12 cellular contexts compared by ENCODE assay signal in genomic region chr11:72778535-72779494, GRCh38. TPM values are rescaled to one million over a fixed set of nuclear protein-coding genes. Genes with fewer than 3 reads are reported as not detected.
DNase-seq lines count a peak whose midpoint lies in the region; ATAC-seq, FAIRE-seq and TF ChIP-seq lines count a peak whose summit lies in the region.
"Had no signal": no experiment of that assay in that cellular context is flagged by ENCODE, and none has a peak within 500 bp of the region (broad histone marks: within the 10 kb centered on the region; RNA-seq: fewer than 3 reads in every experiment).

No MANE protein-coding gene starts in this region.

- TF ChIP-seq RAD21 in HepG2 (CRISPR knock-in tag; IDR thresholded peaks at IDR 0.05), result no peak

- TF ChIP-seq EP300 in HepG2 (IDR thresholded peaks at IDR 0.05; ENCODE audit: low read depth in 2 of 2, low read length in 2 of 2) (peak in 1 of 2 experiments; percentile 10; a peak in 1 of 4 replicates), HepG2 (CRISPR knock-in tag; IDR thresholded peaks at IDR 0.05; ENCODE audit: borderline replicate concordance) (no peak; the same call in 1 of the 2 replicates)

- peaks cover 9% of the 10 kb centered on the region for H3K36me3 Mint-ChIP-seq in stimulated activated effector memory CD8-positive, alpha-beta T cell treated with anti-CD3 and anti-CD28 coated beads, Interleukin-12 subunit alpha, Interleukin-12 subunit beta, amount 100 ng/mL, for 72 hours

- peak overlapping the region; percentile 49 for H3K27ac Mint-ChIP-seq in stimulated activated effector memory CD8-positive, alpha-beta T cell treated with anti-CD3 and anti-CD28 coated beads, Interleukin-12 subunit alpha, Interleukin-12 subunit beta, amount 100 ng/mL, for 72 hours

- H3K9me3 ChIP-seq in adrenal gland (replicated peaks in 1 of 3) (no peaks in the 10 kb centered on the region), HepG2 (ENCODE audit: low read length) (no peaks in the 10 kb centered on the region)
- H3K9me3 ChIP-seq: ascending aorta had no signal

- WGBS in adrenal gland, 4 donors, result 87 to 95% (median 92%) methylated on average over 5 to 7 of the region's 7 CpGs
- 10% methylated on average over 4 of the region's 7 CpGs for WGBS in HepG2 (ENCODE audit: low lambda C conversion rate)

- H3K4me1 ChIP-seq in adrenal gland (replicated peaks in 1 of 2) (peaks cover 62 to 82% of the 10 kb centered on the region in 2 donors), HepG2 (ENCODE audit: insufficient read depth, low read length) (peaks cover 87% of the 10 kb centered on the region)

- H3K79me2 ChIP-seq in HepG2 (ENCODE audit: insufficient read depth, low read length), result peaks cover 49% of the 10 kb centered on the region

- TF ChIP-seq POLR2A in adrenal gland (IDR thresholded peaks at IDR 0.05), result no peak
- peak in 1 of 2 experiments; percentile 43; a peak in 1 of 4 replicates for TF ChIP-seq POLR2A in HepG2 (IDR thresholded peaks at IDR 0.05; ENCODE audit: insufficient read depth in 1 of 2, low read depth in 2 of 2, low read length in 2 of 2)

- intact Hi-C loops in adrenal gland (cut with DNase I), result no loop called here
- intact Hi-C loops in HepG2 (cut with micrococcal nuclease; ENCODE audit: unreplicated experiment), result no loop called here

- H3K27me3 ChIP-seq in adrenal gland (no peaks in the 10 kb centered on the region), HepG2 (ENCODE audit: control insufficient read depth in 1 of 2, insufficient read depth in 2 of 2, low read length in 2 of 2) (no peaks in the 10 kb centered on the region; a peak in 1 of 5 replicates)
- H3K27me3 ChIP-seq: ascending aorta had no signal

- TF ChIP-seq CTCF in adrenal gland (IDR thresholded peaks at IDR 0.05) (no peak), HepG2 (CRISPR knock-in tag; IDR thresholded peaks at IDR 0.05) (no peak)

- no peak overlapping the region for H2AFZ ChIP-seq in HepG2 (ENCODE audit: low read length)

- no peak overlapping the region for H3K4me3 ChIP-seq in adrenal gland
- H3K4me3 ChIP-seq in HepG2 (replicated peaks in 1 of 3; ENCODE audit: insufficient read depth in 1 of 3, low read depth in 2 of 3, low read length in 3 of 3), result peak overlapping the region; percentile 81 to 88 (median 87); a peak in 5 of 6 replicates
- H3K4me3 ChIP-seq: ascending aorta had no signal

- peak; percentile 69 for DNase-seq in HT-29 (ENCODE audit: low spot score)
- no peak for DNase-seq in adrenal gland
- peak; percentile 89 for DNase-seq in HepG2 (ENCODE audit: low spot score)
- DNase-seq in stimulated activated effector memory CD8-positive, alpha-beta T cell treated with anti-CD3 and anti-CD28 coated beads, Interleukin-12 subunit alpha, Interleukin-12 subunit beta, amount 100 ng/mL, for 72 hours (ENCODE audit: low spot score in 2 of 2), result no peak
- no peak for DNase-seq in G401 (ENCODE audit: low spot score)
- DNase-seq in stimulated activated CD4-positive, alpha-beta T cell treated with anti-CD3 and anti-CD28 coated beads, Interleukin-2, amount 100 ng/mL, for 24 hours, result no peak
- DNase-seq: activated CD4-positive, alpha-beta T cell treated with anti-CD3 and anti-CD28 coated beads, Interleukin-2, amount 50 U/mL, for 1 hour; effector memory CD4-positive, alpha-beta T cell; NCI-H1105 treated with DMSO at 0.1 percent for 48 hours; NCI-H446 treated with DMSO at 0.1 percent for 48 hours had no signal

- peak; percentile 94 for FAIRE-seq in HepG2 (lab: Jason Lieb, UNC)

- H3K36me3 ChIP-seq in adrenal gland (replicated peaks in 1 of 2) (no peaks in the 10 kb centered on the region), HepG2 (replicated peaks in 1 of 2; ENCODE audit: control insufficient read depth in 1 of 2, insufficient read depth in 2 of 2, low read length in 2 of 2) (peaks cover 0 to 6% of the 10 kb centered on the region in 2 experiments; a peak in 3 of 5 replicates)
- H3K36me3 ChIP-seq: ascending aorta had no signal

- peak overlapping the region; percentile 71 for H3K9ac ChIP-seq in HepG2 (ENCODE audit: insufficient read depth, low read depth, low read length)

- peak overlapping the region; percentile 68 for H3K4me3 Mint-ChIP-seq in stimulated activated effector memory CD8-positive, alpha-beta T cell treated with anti-CD3 and anti-CD28 coated beads, Interleukin-12 subunit alpha, Interleukin-12 subunit beta, amount 100 ng/mL, for 72 hours

- in situ Hi-C loops in HepG2 (cut with HindIII; ENCODE audit: extremely low pct_ligation_motif_present, low pct_unique_long_range_greater_than_20kb), result no loop called here
- in situ Hi-C loops in G401 (cut with HindIII; ENCODE audit: low sequenced_read_pairs), result no loop called here

- H3K27ac ChIP-seq in adrenal gland (peak overlapping the region; percentile 61 to 92 (median 88)), HepG2 (ENCODE audit: extremely low read length, insufficient read depth, low read length) (peak overlapping the region; percentile 70)
- H3K27ac ChIP-seq: ascending aorta had no signal

- peaks cover 43% of the 10 kb centered on the region for H3K4me1 Mint-ChIP-seq in stimulated activated effector memory CD8-positive, alpha-beta T cell treated with anti-CD3 and anti-CD28 coated beads, Interleukin-12 subunit alpha, Interleukin-12 subunit beta, amount 100 ng/mL, for 72 hours

- peak overlapping the region; percentile 90 for H3K4me2 ChIP-seq in HepG2 (ENCODE audit: low read depth, low read length)

- CTCF ChIA-PET in HepG2 (lab: Yijun Ruan, JAX; ENCODE audit: low intra/inter-chr PET ratio, low total read pairs), result no interaction called here

- BruUV-seq in HepG2 (replicated peaks; lab: Mats Ljungman, UMichigan), result TSS peak; percentile 35

- H3K9me3 Mint-ChIP-seq in stimulated activated effector memory CD8-positive, alpha-beta T cell treated with anti-CD3 and anti-CD28 coated beads, Interleukin-12 subunit alpha, Interleukin-12 subunit beta, amount 100 ng/mL, for 72 hours, result no peaks in the 10 kb centered on the region

- POLR2A ChIA-PET in HepG2 (lab: Yijun Ruan, JAX), result interaction anchor here (0.8 to 10.0 kb wide), 10 partner anchors 8 to 54 kb away, joined by 4 to 103 read pairs (median 11); partner anchors contain the start of gene STARD10

- H4K20me1 ChIP-seq in HepG2 (ENCODE audit: insufficient read depth, low read length), result peaks cover 7% of the 10 kb centered on the region; the same call in 1 of the 2 replicates

- peak; percentile 74 for ATAC-seq in HepG2
- no peak for ATAC-seq in stimulated activated effector memory CD8-positive, alpha-beta T cell treated with anti-CD3 and anti-CD28 coated beads, Interleukin-12 subunit alpha, Interleukin-12 subunit beta, amount 100 ng/mL, for 72 hours
- no peak for ATAC-seq in GM21529 (IDR thresholded peaks at IDR 0.05; ENCODE audit: unreplicated experiment)

RNA-seq across cellular contexts. Expression of gene STARD10, which starts 15.0 kb away (rescaled TPM):
- 1,082 and 1,283 TPM in 2 replicates for total RNA-seq in HT-29 (2014; rRNA removed; shearing (Covaris generic))
- total RNA-seq in adrenal gland (100 to 1,000 TPM; 190 to 425 (median 350) TPM), HepG2 (2016; rRNA removed; fragmentation: Illumina TruSeq; extraction: Trizol) (248 and 341 TPM in 2 replicates)
- polyA plus RNA-seq in adrenal gland (100 to 1,000 TPM; 261 to 668 (median 513) TPM), HepG2 (2011; rRNA removed) (260 and 311 TPM in 2 replicates)
- 1,658 and 1,675 TPM in 2 replicates for total RNA-seq in HepG2 (2016; cell fraction: cytosol; rRNA removed; fragmentation: Illumina TruSeq; extraction: Trizol; ENCODE audit: low read depth)
- 231 and 367 TPM in 2 replicates for total RNA-seq in HepG2 (2016; cell fraction: insoluble cytoplasmic fraction; rRNA removed; fragmentation: Illumina TruSeq; extraction: Trizol)
- total RNA-seq in HepG2 (2016; cell fraction: membrane; rRNA removed; fragmentation: Illumina TruSeq; extraction: Trizol), result 1,130 and 1,245 TPM in 2 replicates
- total RNA-seq in HepG2 (2016; cell fraction: nucleus; rRNA removed; fragmentation: Illumina TruSeq; extraction: Trizol), result 138 and 147 TPM in 2 replicates
- 248 and 317 TPM in 2 replicates for polyA plus RNA-seq in HepG2 (2011; cell fraction: cytosol; rRNA removed)
- 146 and 149 TPM in 2 replicates for polyA plus RNA-seq in HepG2 (2011; cell fraction: nucleus; rRNA removed)
- polyA plus RNA-seq in HepG2 (2012), result 146 and 179 TPM in 2 replicates
- 2,121 and 2,355 TPM in 2 replicates for polyA plus RNA-seq in HepG2 (2016; cell fraction: cytosol; fragmentation: Illumina TruSeq; extraction: Trizol; ENCODE audit: low read depth)
- 324 and 400 TPM in 2 replicates for polyA plus RNA-seq in HepG2 (2016; cell fraction: insoluble cytoplasmic fraction; fragmentation: Illumina TruSeq; extraction: Trizol; ENCODE audit: low read depth)
- 1,491 and 1,549 TPM in 2 replicates for polyA plus RNA-seq in HepG2 (2016; cell fraction: membrane; fragmentation: Illumina TruSeq; extraction: Trizol; ENCODE audit: low read depth)
- polyA plus RNA-seq in HepG2 (2016; cell fraction: nucleus; fragmentation: Illumina TruSeq; extraction: Trizol; ENCODE audit: insufficient read depth, low read depth), result 357 and 378 TPM in 2 replicates
- 15.4 and 222 TPM in 2 replicates for polyA minus RNA-seq in HepG2 (2011; rRNA and poly(A)+ RNA removed; ENCODE audit: low replicate concordance)
- 77.0 and 88.8 TPM in 2 replicates for polyA minus RNA-seq in HepG2 (2011; cell fraction: cytosol; rRNA and poly(A)+ RNA removed)
- 41.4 and 44.8 TPM in 2 replicates for polyA minus RNA-seq in HepG2 (2011; cell fraction: nucleus; rRNA and poly(A)+ RNA removed)
- 68.8 and 74.1 TPM in 2 replicates for total RNA-seq in G401 (2014; rRNA removed; shearing (Covaris generic))

RNA-seq across cellular contexts. Expression of gene ARAP1, which starts 26.6 kb away (rescaled TPM):
- 109 and 161 TPM in 2 replicates for total RNA-seq in HT-29 (2014; rRNA removed; shearing (Covaris generic))
- 100 to 1,000 TPM; 103 to 216 (median 153) TPM for total RNA-seq in adrenal gland
- polyA plus RNA-seq in adrenal gland, result 100 to 1,000 TPM in 2 of 3 donors, 10 to 100 TPM in 1; 30.0 to 217 (median 150) TPM
- 55.2 and 55.5 TPM in 2 replicates for total RNA-seq in HepG2 (2016; rRNA removed; fragmentation: Illumina TruSeq; extraction: Trizol)
- total RNA-seq in HepG2 (2016; cell fraction: cytosol; rRNA removed; fragmentation: Illumina TruSeq; extraction: Trizol; ENCODE audit: low read depth), result 21.9 TPM in 2 replicates
- 49.1 and 52.3 TPM in 2 replicates for total RNA-seq in HepG2 (2016; cell fraction: insoluble cytoplasmic fraction; rRNA removed; fragmentation: Illumina TruSeq; extraction: Trizol)
- total RNA-seq in HepG2 (2016; cell fraction: membrane; rRNA removed; fragmentation: Illumina TruSeq; extraction: Trizol), result 15.6 and 18.1 TPM in 2 replicates
- 76.5 and 77.3 TPM in 2 replicates for total RNA-seq in HepG2 (2016; cell fraction: nucleus; rRNA removed; fragmentation: Illumina TruSeq; extraction: Trizol)
- 43.2 and 64.0 TPM in 2 replicates for polyA plus RNA-seq in HepG2 (2011; rRNA removed)
- polyA plus RNA-seq in HepG2 (2011; cell fraction: cytosol; rRNA removed), result 27.5 and 37.2 TPM in 2 replicates
- 341 and 362 TPM in 2 replicates for polyA plus RNA-seq in HepG2 (2011; cell fraction: nucleus; rRNA removed)
- polyA plus RNA-seq in HepG2 (2012), result 33.2 and 39.7 TPM in 2 replicates
- polyA plus RNA-seq in HepG2 (2016; cell fraction: cytosol; fragmentation: Illumina TruSeq; extraction: Trizol; ENCODE audit: low read depth), result 2.2 and 3.2 TPM in 2 replicates
- polyA plus RNA-seq in HepG2 (2016; cell fraction: insoluble cytoplasmic fraction; fragmentation: Illumina TruSeq; extraction: Trizol; ENCODE audit: low read depth), result 40.0 and 49.8 TPM in 2 replicates
- polyA plus RNA-seq in HepG2 (2016; cell fraction: membrane; fragmentation: Illumina TruSeq; extraction: Trizol; ENCODE audit: low read depth), result 5.5 and 6.6 TPM in 2 replicates
- 163 and 180 TPM in 2 replicates for polyA plus RNA-seq in HepG2 (2016; cell fraction: nucleus; fragmentation: Illumina TruSeq; extraction: Trizol; ENCODE audit: insufficient read depth, low read depth)
- polyA minus RNA-seq in HepG2 (2011; rRNA and poly(A)+ RNA removed; ENCODE audit: low replicate concordance), result 42.6 and 95.7 TPM in 2 replicates
- 32.2 and 38.2 TPM in 2 replicates for polyA minus RNA-seq in HepG2 (2011; cell fraction: cytosol; rRNA and poly(A)+ RNA removed)
- polyA minus RNA-seq in HepG2 (2011; cell fraction: nucleus; rRNA and poly(A)+ RNA removed), result 73.1 and 90.3 TPM in 2 replicates
- total RNA-seq in G401 (2014; rRNA removed; shearing (Covaris generic)), result 89.9 and 113 TPM in 2 replicates

RNA-seq across cellular contexts. Expression of gene ATG16L2, which starts 35.4 kb away (rescaled TPM):
- 10.4 and 11.4 TPM in 2 replicates for total RNA-seq in HT-29 (2014; rRNA removed; shearing (Covaris generic))
- total RNA-seq in adrenal gland (10 to 100 TPM in 7 of 8 donors, 1 to 10 TPM in 1; 9.2 to 70.0 (median 30.6) TPM), HepG2 (2016; rRNA removed; fragmentation: Illumina TruSeq; extraction: Trizol) (0.79 and 6.2 TPM in 2 replicates)
- polyA plus RNA-seq in adrenal gland (100 to 1,000 TPM in 2 of 3 donors, 1 to 10 TPM in 1; 5.7 to 343 (median 129) TPM), HepG2 (2011; rRNA removed) (14.8 and 19.3 TPM in 2 replicates)
- 0.71 and 1.1 TPM in 2 replicates for total RNA-seq in HepG2 (2016; cell fraction: cytosol; rRNA removed; fragmentation: Illumina TruSeq; extraction: Trizol; ENCODE audit: low read depth)
- 0.88 and 6.5 TPM in 2 replicates for total RNA-seq in HepG2 (2016; cell fraction: insoluble cytoplasmic fraction; rRNA removed; fragmentation: Illumina TruSeq; extraction: Trizol)
- total RNA-seq in HepG2 (2016; cell fraction: membrane; rRNA removed; fragmentation: Illumina TruSeq; extraction: Trizol), result 0.93 and 2.4 TPM in 2 replicates
- total RNA-seq in HepG2 (2016; cell fraction: nucleus; rRNA removed; fragmentation: Illumina TruSeq; extraction: Trizol), result 11.6 and 12.0 TPM in 2 replicates
- 2.1 and 3.0 TPM in 2 replicates for polyA plus RNA-seq in HepG2 (2011; cell fraction: cytosol; rRNA removed)
- 251 and 263 TPM in 2 replicates for polyA plus RNA-seq in HepG2 (2011; cell fraction: nucleus; rRNA removed)
- 8.2 and 9.1 TPM in 2 replicates for polyA plus RNA-seq in HepG2 (2012)
- 0.28 and 0.58 TPM in 2 replicates for polyA plus RNA-seq in HepG2 (2016; cell fraction: cytosol; fragmentation: Illumina TruSeq; extraction: Trizol; ENCODE audit: low read depth)
- polyA plus RNA-seq in HepG2 (2016; cell fraction: insoluble cytoplasmic fraction; fragmentation: Illumina TruSeq; extraction: Trizol; ENCODE audit: low read depth), result 0.75 and 1.2 TPM in 2 replicates
- polyA plus RNA-seq in HepG2 (2016; cell fraction: membrane; fragmentation: Illumina TruSeq; extraction: Trizol; ENCODE audit: low read depth), result 0.56 and 0.72 TPM in 2 replicates
- polyA plus RNA-seq in HepG2 (2016; cell fraction: nucleus; fragmentation: Illumina TruSeq; extraction: Trizol; ENCODE audit: insufficient read depth, low read depth), result 31.9 and 32.0 TPM in 2 replicates
- polyA minus RNA-seq in HepG2 (2011; rRNA and poly(A)+ RNA removed; ENCODE audit: low replicate concordance), result 9.4 and 19.0 TPM in 2 replicates
- 0.69 and 0.97 TPM in 2 replicates for polyA minus RNA-seq in HepG2 (2011; cell fraction: cytosol; rRNA and poly(A)+ RNA removed)
- polyA minus RNA-seq in HepG2 (2011; cell fraction: nucleus; rRNA and poly(A)+ RNA removed), result 25.1 and 27.8 TPM in 2 replicates
- 10.0 and 11.6 TPM in 2 replicates for total RNA-seq in G401 (2014; rRNA removed; shearing (Covaris generic))

Comparison
In these comparisons a context has a peak if more than half of its experiments do, and no peak if none do; other contexts are left out.
1. DNase-seq: peak in HT-29 (single experiment) and HepG2 (single experiment); none in adrenal gland (0 of 7), stimulated activated effector memory CD8-positive, alpha-beta T cell treated with anti-CD3 and anti-CD28 coated beads, Interleukin-12 subunit alpha, Interleukin-12 subunit beta, amount 100 ng/mL, for 72 hours (0 of 2), G401 (single experiment) and stimulated activated CD4-positive, alpha-beta T cell treated with anti-CD3 and anti-CD28 coated beads, Interleukin-2, amount 100 ng/mL, for 24 hours (0 of 2).
2. H3K4me3 ChIP-seq: peak in HepG2 (3 of 3); none in adrenal gland (0 of 4).